Comparison of ENCODE assay signal across 30 cellular contexts in genomic region chr6:27066802-27067201, GRCh38.
DNase-seq lines count a peak whose midpoint lies in the region; ATAC-seq and TF ChIP-seq lines count a peak whose summit lies in the region.
"Had no signal": no experiment of that assay in that cellular context is flagged by ENCODE, and none has a peak within 500 bp of the region (broad histone marks: within the 10 kb centered on the region; RNA-seq: fewer than 3 reads in every experiment).

No MANE protein-coding gene starts in this region.

- no peaks in the 10 kb centered on the region for H3K79me2 ChIP-seq in smooth muscle cell (ENCODE audit: low read depth)

- H3K27me3 ChIP-seq in HUES48 (ENCODE audit: control insufficient read depth, insufficient read depth, low read length) (no peaks in the 10 kb centered on the region), smooth muscle cell (ENCODE audit: low read depth) (no peaks in the 10 kb centered on the region)

- H4K20me1 ChIP-seq in smooth muscle cell (ENCODE audit: low read depth) = no peaks in the 10 kb centered on the region

- WGBS in smooth muscle cell (ENCODE audit: low lambda C conversion rate) = 80% methylated on average over 1 of the region's 1 CpG

- H3F3A ChIP-seq in smooth muscle cell (ENCODE audit: low read depth) = no peaks in the 10 kb centered on the region

- H3K27me3 Mint-ChIP-seq in progenitor cell of endocrine pancreas = no peaks in the 10 kb centered on the region

- DNase-seq in SW480 (ENCODE audit: low spot score) (peak; percentile 56), globus pallidus (ENCODE audit: low spot score) (peak; percentile 49), smooth muscle cell (lab: John Stamatoyannopoulos, UW; ENCODE audit: unreplicated experiment) (no peak), iPS-NIHi11 (ENCODE audit: low spot score) (no peak), progenitor cell of endocrine pancreas (ENCODE audit: low spot score, unreplicated experiment) (no peak)
- DNase-seq in stimulated activated naive CD8-positive, alpha-beta T cell treated with anti-CD3 and anti-CD28 coated beads, Interleukin-15, Interleukin-2, amounts not matched to agents 100 U/mL and 50 U/mL, for 24 hours = no peak
- DNase-seq in activated T-cell treated with anti-CD3 and anti-CD28 coated beads, Interleukin-2, amount 50 U/mL, for 1 hour = no peak
- DNase-seq: activated CD4-positive, alpha-beta T cell treated with anti-CD3 and anti-CD28 coated beads for 48 hours; activated CD8-positive, alpha-beta memory T cell treated with anti-CD3 and anti-CD28 coated beads for 24 hours; activated T-cell treated with anti-CD3 and anti-CD28 coated beads for 4 hours; COR-L47; DMS79; GOT3; islet precursor cell; left ventricle myocardium inferior; naive B cell; NCI-H1417 treated with DMSO at 0.1 percent for 48 hours; NCI-H2081; NCI-H226; NCI-H774; SIG-M5; stimulated activated CD4-positive, alpha-beta T cell treated with anti-CD3 and anti-CD28 coated beads, Interleukin-15, amount 100 ng/mL, for 24 hours; stimulated activated CD4-positive, alpha-beta T cell treated with anti-CD3 and anti-CD28 coated beads, Interleukin-4, amount 100 ng/mL, for 4 hours; SW 1271; T-helper 9 cell had no signal

- H3K9me3 Mint-ChIP-seq in progenitor cell of endocrine pancreas (ENCODE audit: low read depth) = peaks cover 2% of the 10 kb centered on the region
- H3K9me3 Mint-ChIP-seq: activated naive CD4-positive, alpha-beta T cell treated with anti-CD3 and anti-CD28 coated beads, Interleukin-2, amount 50 U/mL, for 72 hours; mesothelial cell of epicardium had no signal

- H3K4me1 Mint-ChIP-seq in progenitor cell of endocrine pancreas (ENCODE audit: low read depth) = peaks cover 20% of the 10 kb centered on the region
- H3K4me1 Mint-ChIP-seq: naive B cell had no signal

- H3K36me3 Mint-ChIP-seq in progenitor cell of endocrine pancreas (ENCODE audit: insufficient read depth) = no peaks in the 10 kb centered on the region
- H3K36me3 Mint-ChIP-seq: activated naive CD4-positive, alpha-beta T cell treated with anti-CD3 and anti-CD28 coated beads, Interleukin-2, amount 50 U/mL, for 72 hours; mesothelial cell of epicardium; naive B cell had no signal

- no peak overlapping the region for H3K4me3 Mint-ChIP-seq in progenitor cell of endocrine pancreas (ENCODE audit: low read depth)
- H3K4me3 Mint-ChIP-seq: mesothelial cell of epicardium, naive B cell had no signal

- H3K27ac Mint-ChIP-seq in progenitor cell of endocrine pancreas = no peak overlapping the region
- H3K27ac Mint-ChIP-seq: activated naive CD4-positive, alpha-beta T cell treated with anti-CD3 and anti-CD28 coated beads, Interleukin-2, amount 50 U/mL, for 72 hours; mesothelial cell of epicardium; naive B cell had no signal

- peak overlapping the region; percentile 30 for H2AFZ ChIP-seq in smooth muscle cell (ENCODE audit: low read depth)

- ATAC-seq in stimulated activated naive CD8-positive, alpha-beta T cell treated with anti-CD3 and anti-CD28 coated beads, Interleukin-15, Interleukin-2, amounts not matched to agents 100 U/mL and 50 U/mL, for 24 hours = no peak
- ATAC-seq: activated naive CD4-positive, alpha-beta T cell treated with anti-CD3 and anti-CD28 coated beads, Interleukin-2, amount 50 U/mL, for 72 hours had no signal

- TF ChIP-seq CTCF in smooth muscle cell (IDR thresholded peaks at IDR 0.05; ENCODE audit: borderline replicate concordance, insufficient read depth, poor library complexity, severe bottlenecking) (no peak), progenitor cell of endocrine pancreas (IDR thresholded peaks at IDR 0.05; ENCODE audit: unreplicated experiment) (no peak)

- H3K9ac ChIP-seq in HUES48 (ENCODE audit: low read depth, low read length) (no peak overlapping the region), smooth muscle cell (ENCODE audit: low read depth) (no peak overlapping the region)

- H3K36me3 ChIP-seq in HUES48 (ENCODE audit: control insufficient read depth, insufficient read depth, low read length) (no peaks in the 10 kb centered on the region), smooth muscle cell (ENCODE audit: low read depth) (no peaks in the 10 kb centered on the region)
- H3K36me3 ChIP-seq: left ventricle myocardium inferior had no signal

- H3K27ac ChIP-seq in HUES48 (ENCODE audit: low read depth, low read length) = peak overlapping the region; percentile 35
- no peak overlapping the region for H3K27ac ChIP-seq in smooth muscle cell (ENCODE audit: low read depth)
- H3K27ac ChIP-seq: epithelial cell of prostate, HL-60, left ventricle myocardium inferior had no signal

- H3K4me3 ChIP-seq in HUES48 (ENCODE audit: low read depth, low read length) = peak overlapping the region; percentile 29; the same call in 1 of the 2 replicates
- H3K4me3 ChIP-seq in smooth muscle cell = no peak overlapping the region
- H3K4me3 ChIP-seq: left ventricle myocardium inferior had no signal

- H3K4me1 ChIP-seq in HUES48 (ENCODE audit: control insufficient read depth, insufficient read depth, low read length) (peaks cover 13% of the 10 kb centered on the region), smooth muscle cell (ENCODE audit: low read depth) (no peaks in the 10 kb centered on the region)
- H3K4me1 ChIP-seq: left ventricle myocardium inferior had no signal

- no peak overlapping the region for H3K4me2 ChIP-seq in smooth muscle cell

- H3K9me3 ChIP-seq in HUES48 (ENCODE audit: control insufficient read depth, insufficient read depth, low read length) (no peaks in the 10 kb centered on the region), smooth muscle cell (replicated peaks; ENCODE audit: low read depth) (no peaks in the 10 kb centered on the region)
- H3K9me3 ChIP-seq: left ventricle myocardium inferior had no signal

Comparison
In these comparisons a context has a peak if more than half of its experiments do, and no peak if none do; other contexts are left out.
1. DNase-seq: peak in SW480 (single experiment) and globus pallidus (single experiment); none in smooth muscle cell (single experiment), iPS-NIHi11 (single experiment), stimulated activated naive CD8-positive, alpha-beta T cell treated with anti-CD3 and anti-CD28 coated beads, Interleukin-15, Interleukin-2, amounts not matched to agents 100 U/mL and 50 U/mL, for 24 hours (single experiment), activated T-cell treated with anti-CD3 and anti-CD28 coated beads, Interleukin-2, amount 50 U/mL, for 1 hour (single experiment) and progenitor cell of endocrine pancreas (single experiment).